ENCODE assay signal across 8 cellular contexts in the genomic region with DNA sequence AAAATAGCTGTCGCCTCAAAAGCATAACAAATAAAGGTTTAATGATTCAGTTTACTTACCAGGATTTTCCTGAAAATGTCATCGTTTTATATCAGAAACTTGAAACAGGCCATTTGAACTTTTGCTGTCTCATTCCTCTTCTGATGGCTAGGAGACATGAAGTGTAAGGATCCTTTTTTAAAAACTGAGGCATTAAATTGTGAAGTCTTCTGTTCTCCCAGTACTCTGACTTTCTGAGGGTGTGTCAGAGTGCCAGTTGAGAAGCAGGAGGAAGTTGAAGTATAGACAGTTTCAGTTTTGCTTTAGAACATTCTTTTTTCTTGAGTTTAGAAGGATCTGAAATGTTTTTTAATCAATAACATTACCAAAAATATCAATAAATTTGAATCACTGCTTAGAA. TPM values are rescaled to one million over a fixed set of nuclear protein-coding genes. Genes with fewer than 3 reads are reported as not detected.
DNase-seq lines count a peak whose midpoint lies in the region; ATAC-seq, FAIRE-seq and TF ChIP-seq lines count a peak whose summit lies in the region.

A gene (minus strand): TSS at position 251 of the 400 bp plus-strand sequence. CDS start 12,414 bp downstream, outside the sequence.

- peak within 1 kb of the TSS; percentile 68 for H3K27ac ChIP-seq in left ventricle myocardium inferior (replicated peaks)

- H3K36me3 ChIP-seq in left ventricle myocardium inferior, result peaks cover 24% of the 10 kb centered on the region

- intact Hi-C loops in left ventricle myocardium inferior (cut with micrococcal nuclease), result no loop called here

- peaks cover 23% of the 10 kb centered on the region for H3K4me1 ChIP-seq in left ventricle myocardium inferior

- H3K9me3 ChIP-seq in left ventricle myocardium inferior (replicated peaks), result no peaks in the 10 kb centered on the region

- H3K27ac Mint-ChIP-seq in stimulated activated naive CD8-positive, alpha-beta T cell treated with anti-CD3 and anti-CD28 coated beads, Interleukin-15, amount 100 ng/mL, for 72 hours, result peak within 1 kb of the TSS; percentile 99

- DNase-seq in AG10803 (ENCODE audit: low read depth) (peak; percentile 25), GM19239 (ENCODE audit: insufficient read length, low spot score) (peak; percentile 22), left ventricle myocardium inferior (no peak), NCI-H2107 (lab: John Stamatoyannopoulos, UW) (no peak), COR-L47 (lab: John Stamatoyannopoulos, UW) (no peak)
- DNase-seq in stimulated activated naive CD8-positive, alpha-beta T cell treated with anti-CD3 and anti-CD28 coated beads, Interleukin-15, amount 100 ng/mL, for 72 hours, result no peak

- H3K4me1 Mint-ChIP-seq in stimulated activated naive CD8-positive, alpha-beta T cell treated with anti-CD3 and anti-CD28 coated beads, Interleukin-15, amount 100 ng/mL, for 72 hours, result peaks cover 38% of the 10 kb centered on the region

- H3K4me3 ChIP-seq in AG10803 (ENCODE audit: low read length), result peak within 1 kb of the TSS; percentile 66
- peak within 1 kb of the TSS; percentile 69 for H3K4me3 ChIP-seq in WI38 (ENCODE audit: low read depth, low read length)
- H3K4me3 ChIP-seq in left ventricle myocardium inferior, result peak within 1 kb of the TSS; percentile 67

- peaks cover 8 to 11% of the 10 kb centered on the region in 2 donors for H3K9me3 Mint-ChIP-seq in stimulated activated naive CD8-positive, alpha-beta T cell treated with anti-CD3 and anti-CD28 coated beads, Interleukin-15, amount 100 ng/mL, for 72 hours

- no peak for TF ChIP-seq CTCF in AG10803 (conservative IDR thresholded peaks at IDR 0.05; ENCODE audit: low read length)
- TF ChIP-seq CTCF in WI38 (IDR thresholded peaks at IDR 0.05; ENCODE audit: low read depth, low read length), result no peak
- TF ChIP-seq CTCF in left ventricle myocardium inferior (IDR thresholded peaks at IDR 0.05; ENCODE audit: borderline replicate concordance), result no peak

- ATAC-seq in HG03460 (IDR thresholded peaks at IDR 0.05; ENCODE audit: unreplicated experiment), result peak; percentile 69
- ATAC-seq in stimulated activated naive CD8-positive, alpha-beta T cell treated with anti-CD3 and anti-CD28 coated beads, Interleukin-15, amount 100 ng/mL, for 72 hours, result peak; percentile 64

- FAIRE-seq in GM19239 (lab: Jason Lieb, UNC), result peak; percentile 96

- no peaks in the 10 kb centered on the region for H3K27me3 ChIP-seq in left ventricle myocardium inferior (ENCODE audit: low read depth)

- H3K27me3 Mint-ChIP-seq in stimulated activated naive CD8-positive, alpha-beta T cell treated with anti-CD3 and anti-CD28 coated beads, Interleukin-15, amount 100 ng/mL, for 72 hours, result no peaks in the 10 kb centered on the region

- H3K4me3 Mint-ChIP-seq in stimulated activated naive CD8-positive, alpha-beta T cell treated with anti-CD3 and anti-CD28 coated beads, Interleukin-15, amount 100 ng/mL, for 72 hours, result peak within 1 kb of the TSS; percentile 87 to 95

RNA-seq across cellular contexts. Expression of the gene that starts here (rescaled TPM):
- total RNA-seq in left ventricle myocardium inferior, result 3.7 TPM

Comparison
In these comparisons a context has a peak if more than half of its experiments do, and no peak if none do; other contexts are left out.
1. DNase-seq: peak in AG10803 (single experiment) and GM19239 (single experiment); none in left ventricle myocardium inferior (single experiment), stimulated activated naive CD8-positive, alpha-beta T cell treated with anti-CD3 and anti-CD28 coated beads, Interleukin-15, amount 100 ng/mL, for 72 hours (0 of 2), NCI-H2107 (single experiment) and COR-L47 (single experiment).
2. Peak in every context shown above with its lines, with median percentiles within 50 percentile points of each other: H3K4me3 ChIP-seq.